36 cellular contexts compared by ENCODE assay signal in the genomic region with DNA sequence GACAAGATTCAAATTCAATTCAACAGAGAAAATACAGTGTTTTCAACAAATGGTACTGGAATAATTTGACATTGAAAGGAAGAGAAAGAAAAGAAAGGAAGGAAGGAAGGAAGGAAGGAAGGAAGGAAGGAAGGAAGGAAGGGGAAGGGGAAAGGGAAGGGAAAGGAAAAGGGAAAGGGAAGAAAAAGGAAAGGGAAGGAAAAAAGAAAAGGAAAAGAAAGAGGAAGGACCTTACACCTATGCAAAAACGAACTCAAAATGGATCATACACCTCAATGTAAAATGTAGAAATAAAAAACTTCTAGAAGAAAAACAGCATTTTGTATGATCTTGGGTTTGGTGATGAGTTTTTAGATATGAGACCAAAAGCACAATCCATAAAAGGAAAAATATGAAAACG. TPM values are rescaled to one million over a fixed set of nuclear protein-coding genes. Genes with fewer than 3 reads are reported as not detected.
"Had no signal": no experiment of that assay in that cellular context is flagged by ENCODE, and none has a peak within 500 bp of the region (broad histone marks: within the 10 kb centered on the region; RNA-seq: fewer than 3 reads in every experiment).

No MANE protein-coding gene starts in this region.

- H3K27ac ChIP-seq: adrenal gland, body of pancreas, brain microvascular endothelial cell, breast epithelium, VCaP had no signal

- DNase-seq: activated CD4-positive, alpha-beta memory T cell treated with anti-CD3 and anti-CD28 coated beads, Interleukin-2, amount 10 ng/mL, durations not matched to agents 7 days and 5 days; activated CD4-positive, alpha-beta T cell treated with anti-CD3 and anti-CD28 coated beads for 1 hour; activated CD4-positive, alpha-beta T cell treated with anti-CD3 and anti-CD28 coated beads for 36 hours; activated CD4-positive, alpha-beta T cell treated with anti-CD3 and anti-CD28 coated beads for 48 hours; activated CD4-positive, alpha-beta T cell treated with anti-CD3 and anti-CD28 coated beads, Interleukin-2, amount 10 ng/mL, durations not matched to agents 7 days and 5 days; activated CD4-positive, alpha-beta T cell treated with anti-CD3 and anti-CD28 coated beads, Interleukin-2, amount 50 U/mL, for 48 hours; activated CD4-positive, CD25-positive, alpha-beta regulatory T cell; activated CD8-positive, alpha-beta memory T cell treated with anti-CD3 and anti-CD28 coated beads, Interleukin-2, amount 50 U/mL, for 4 hours; activated CD8-positive, alpha-beta T cell treated with anti-CD3 and anti-CD28 coated beads, Interleukin-2, amount 10 ng/mL, durations not matched to agents 7 days and 5 days; activated effector memory CD4-positive, alpha-beta T cell treated with anti-CD3 and anti-CD28 coated beads, Interleukin-2, amount 50 U/mL, for 16 hours; activated gamma-delta T cell treated with Interleukin-2 at 50 U/mL for 16 hours; activated naive CD4-positive, alpha-beta T cell treated with anti-CD3 and anti-CD28 coated beads, Interleukin-2, amount 10 ng/mL, durations not matched to agents 7 days and 5 days; activated naive CD4-positive, alpha-beta T cell treated with Interleukin-2 at 50 U/mL for 16 hours; activated naive CD8-positive, alpha-beta T cell treated with anti-CD3 and anti-CD28 coated beads for 36 hours; activated T-cell treated with anti-CD3 and anti-CD28 coated beads for 4 hours; activated T-cell treated with anti-CD3 and anti-CD28 coated beads, Interleukin-2, amount 50 U/mL, for 1 hour; activated T-cell treated with anti-CD3 and anti-CD28 coated beads, Interleukin-2, amount 50 U/mL, for 4 hours; activated T-cell treated with anti-CD3 and anti-CD28 coated beads, Interleukin-2, amount 50 U/mL, for 72 hours; adrenal gland; amniotic stem cell; aorta; body of pancreas; brain microvascular endothelial cell; central memory CD4-positive, alpha-beta T cell; T-helper 1 cell; T-helper 2 cell; T-helper 9 cell had no signal

- H3K9me3 ChIP-seq: adrenal gland, body of pancreas, breast epithelium had no signal

- H3K4me3 ChIP-seq: adrenal gland, body of pancreas, breast epithelium had no signal

- ATAC-seq: activated CD4-positive, alpha-beta T cell treated with anti-CD3 and anti-CD28 coated beads for 36 hours; activated CD4-positive, CD25-positive, alpha-beta regulatory T cell treated with anti-CD3 and anti-CD28 coated beads, Interleukin-2, amount 50 U/mL, for 24 hours; activated CD8-positive, alpha-beta T cell treated with anti-CD3 and anti-CD28 coated beads, Interleukin-2, amount 10 ng/mL, durations not matched to agents 7 days and 5 days; activated naive CD4-positive, alpha-beta T cell treated with anti-CD3 and anti-CD28 coated beads, Interleukin-2, amount 50 U/mL, for 72 hours; activated T-cell treated with anti-CD3 and anti-CD28 coated beads, Interleukin-2, amount 50 U/mL, for 4 hours; activated T-cell treated with anti-CD3 and anti-CD28 coated beads, Interleukin-2, amount 50 U/mL, for 72 hours; activated T-helper 17 cell treated with anti-CD3 and anti-CD28 coated beads, Interleukin-2, amount 50 U/mL, for 72 hours; body of pancreas had no signal

- H3K36me3 ChIP-seq: adrenal gland, brain microvascular endothelial cell, breast epithelium had no signal

- H3K4me3 Mint-ChIP-seq: activated CD4-positive, alpha-beta memory T cell treated with anti-CD3 and anti-CD28 coated beads, Interleukin-2, amount 10 ng/mL, durations not matched to agents 7 days and 5 days; activated CD4-positive, alpha-beta T cell treated with anti-CD3 and anti-CD28 coated beads for 36 hours; activated CD4-positive, alpha-beta T cell treated with anti-CD3 and anti-CD28 coated beads, Interleukin-2, amount 10 ng/mL, durations not matched to agents 7 days and 5 days; activated CD8-positive, alpha-beta T cell treated with anti-CD3 and anti-CD28 coated beads, Interleukin-2, amount 10 ng/mL, durations not matched to agents 7 days and 5 days; activated naive CD4-positive, alpha-beta T cell treated with anti-CD3 and anti-CD28 coated beads, Interleukin-2, amount 10 ng/mL, durations not matched to agents 7 days and 5 days; activated naive CD8-positive, alpha-beta T cell treated with anti-CD3 and anti-CD28 coated beads for 36 hours; activated T-cell treated with anti-CD3 and anti-CD28 coated beads, Interleukin-2, amount 50 U/mL, for 4 hours; activated T-cell treated with anti-CD3 and anti-CD28 coated beads, Interleukin-2, amount 50 U/mL, for 72 hours; activated T-helper 1 cell treated with anti-CD3 and anti-CD28 coated beads, Interleukin-12 subunit alpha, Interleukin-12 subunit beta, Interleukin-2, Interleukin-4 antibody, amounts not matched to agents 30 ng/mL and 10 ng/mL and 1 ng/mL, durations not matched to agents 14 hours and 24 hours and 36 hours; activated T-helper 17 cell treated with anti-CD3 and anti-CD28 coated beads, Interleukin-2, amount 50 U/mL, for 72 hours; T-helper 1 cell treated with Interleukin-12 subunit alpha and Interleukin-12 subunit beta and Interleukin-4 antibody, amounts not matched to agents 30 μg/mL and 1 μg/mL, for 36 hours; T-helper 2 cell treated with Interferon-gamma antibody and Interleukin-4, amounts not matched to agents 5 μg/mL and 100 μg/mL, for 36 hours had no signal

- H3K4me1 ChIP-seq: adrenal gland, body of pancreas, breast epithelium had no signal

- H3K9me3 Mint-ChIP-seq: activated CD4-positive, alpha-beta memory T cell treated with anti-CD3 and anti-CD28 coated beads, Interleukin-2, amount 10 ng/mL, durations not matched to agents 7 days and 5 days; activated CD4-positive, alpha-beta T cell treated with anti-CD3 and anti-CD28 coated beads, Interleukin-2, amount 10 ng/mL, durations not matched to agents 7 days and 5 days; activated naive CD4-positive, alpha-beta T cell treated with anti-CD3 and anti-CD28 coated beads, Interleukin-2, amount 10 ng/mL, durations not matched to agents 7 days and 5 days; activated naive CD4-positive, alpha-beta T cell treated with anti-CD3 and anti-CD28 coated beads, Interleukin-2, amount 50 U/mL, for 72 hours; activated naive CD8-positive, alpha-beta T cell treated with anti-CD3 and anti-CD28 coated beads for 36 hours; activated T-cell treated with anti-CD3 and anti-CD28 coated beads, Interleukin-2, amount 50 U/mL, for 4 hours; activated T-cell treated with anti-CD3 and anti-CD28 coated beads, Interleukin-2, amount 50 U/mL, for 72 hours; activated T-helper 1 cell treated with anti-CD3 and anti-CD28 coated beads, Interleukin-12 subunit alpha, Interleukin-12 subunit beta, Interleukin-2, Interleukin-4 antibody, amounts not matched to agents 30 ng/mL and 10 ng/mL and 1 ng/mL, durations not matched to agents 14 hours and 24 hours and 36 hours; activated T-helper 17 cell treated with anti-CD3 and anti-CD28 coated beads, Interleukin-2, amount 50 U/mL, for 72 hours; T-helper 1 cell treated with Interleukin-12 subunit alpha and Interleukin-12 subunit beta and Interleukin-4 antibody, amounts not matched to agents 30 μg/mL and 1 μg/mL, for 36 hours; T-helper 2 cell treated with Interferon-gamma antibody and Interleukin-4, amounts not matched to agents 5 μg/mL and 100 μg/mL, for 36 hours had no signal

- H3K4me1 Mint-ChIP-seq: activated CD4-positive, alpha-beta memory T cell treated with anti-CD3 and anti-CD28 coated beads, Interleukin-2, amount 10 ng/mL, durations not matched to agents 7 days and 5 days; activated CD4-positive, alpha-beta T cell treated with anti-CD3 and anti-CD28 coated beads for 36 hours; activated CD4-positive, alpha-beta T cell treated with anti-CD3 and anti-CD28 coated beads, Interleukin-2, amount 10 ng/mL, durations not matched to agents 7 days and 5 days; activated naive CD4-positive, alpha-beta T cell treated with anti-CD3 and anti-CD28 coated beads, Interleukin-2, amount 10 ng/mL, durations not matched to agents 7 days and 5 days; activated naive CD8-positive, alpha-beta T cell treated with anti-CD3 and anti-CD28 coated beads for 36 hours; activated T-helper 17 cell treated with anti-CD3 and anti-CD28 coated beads, Interleukin-2, amount 50 U/mL, for 72 hours had no signal

- H3K36me3 Mint-ChIP-seq: activated naive CD4-positive, alpha-beta T cell treated with anti-CD3 and anti-CD28 coated beads, Interleukin-2, amount 10 ng/mL, durations not matched to agents 7 days and 5 days; activated naive CD4-positive, alpha-beta T cell treated with anti-CD3 and anti-CD28 coated beads, Interleukin-2, amount 50 U/mL, for 72 hours; activated naive CD8-positive, alpha-beta T cell treated with anti-CD3 and anti-CD28 coated beads for 36 hours had no signal

- H3K27me3 ChIP-seq: adrenal gland, body of pancreas, brain microvascular endothelial cell, breast epithelium had no signal

- H3K27ac Mint-ChIP-seq: activated CD4-positive, alpha-beta memory T cell treated with anti-CD3 and anti-CD28 coated beads, Interleukin-2, amount 10 ng/mL, durations not matched to agents 7 days and 5 days; activated CD4-positive, alpha-beta T cell treated with anti-CD3 and anti-CD28 coated beads for 36 hours; activated CD4-positive, alpha-beta T cell treated with anti-CD3 and anti-CD28 coated beads, Interleukin-2, amount 10 ng/mL, durations not matched to agents 7 days and 5 days; activated CD8-positive, alpha-beta T cell treated with anti-CD3 and anti-CD28 coated beads, Interleukin-2, amount 10 ng/mL, durations not matched to agents 7 days and 5 days; activated naive CD4-positive, alpha-beta T cell treated with anti-CD3 and anti-CD28 coated beads, Interleukin-2, amount 10 ng/mL, durations not matched to agents 7 days and 5 days; activated naive CD4-positive, alpha-beta T cell treated with anti-CD3 and anti-CD28 coated beads, Interleukin-2, amount 50 U/mL, for 72 hours; activated naive CD8-positive, alpha-beta T cell treated with anti-CD3 and anti-CD28 coated beads for 36 hours; activated T-cell treated with anti-CD3 and anti-CD28 coated beads, Interleukin-2, amount 50 U/mL, for 72 hours; activated T-helper 1 cell treated with anti-CD3 and anti-CD28 coated beads, Interleukin-12 subunit alpha, Interleukin-12 subunit beta, Interleukin-2, Interleukin-4 antibody, amounts not matched to agents 30 ng/mL and 10 ng/mL and 1 ng/mL, durations not matched to agents 14 hours and 24 hours and 36 hours; activated T-helper 17 cell treated with anti-CD3 and anti-CD28 coated beads, Interleukin-2, amount 50 U/mL, for 72 hours; T-helper 1 cell treated with Interleukin-12 subunit alpha and Interleukin-12 subunit beta and Interleukin-4 antibody, amounts not matched to agents 30 μg/mL and 1 μg/mL, for 36 hours; T-helper 2 cell treated with Interferon-gamma antibody and Interleukin-4, amounts not matched to agents 5 μg/mL and 100 μg/mL, for 36 hours had no signal

RNA-seq across cellular contexts. Expression of a gene that starts 19.9 kb away (rescaled TPM):
- total RNA-seq: activated CD4-positive, alpha-beta T cell treated with anti-CD3 and anti-CD28 coated beads for 36 hours; activated CD4-positive, alpha-beta T cell treated with anti-CD3 and anti-CD28 coated beads, Interleukin-2, amount 10 ng/mL, durations not matched to agents 7 days and 5 days; activated CD8-positive, alpha-beta memory T cell treated with anti-CD3 and anti-CD28 coated beads for 36 hours; activated CD8-positive, alpha-beta T cell treated with anti-CD3 and anti-CD28 coated beads, Interleukin-2, amount 10 ng/mL, durations not matched to agents 7 days and 5 days; activated naive CD4-positive, alpha-beta T cell treated with anti-CD3 and anti-CD28 coated beads, Interleukin-2, amount 50 U/mL, for 72 hours; activated naive CD8-positive, alpha-beta T cell treated with anti-CD3 and anti-CD28 coated beads for 36 hours; activated T-cell treated with anti-CD3 and anti-CD28 coated beads, Interleukin-2, amount 50 U/mL, for 4 hours; activated T-cell treated with anti-CD3 and anti-CD28 coated beads, Interleukin-2, amount 50 U/mL, for 72 hours; activated T-helper 1 cell treated with anti-CD3 and anti-CD28 coated beads, Interleukin-12 subunit alpha, Interleukin-12 subunit beta, Interleukin-2, Interleukin-4 antibody, amounts not matched to agents 30 ng/mL and 10 ng/mL and 1 ng/mL, durations not matched to agents 14 hours and 24 hours and 36 hours; activated T-helper 17 cell treated with anti-CD3 and anti-CD28 coated beads, Interleukin-2, amount 50 U/mL, for 72 hours had no signal
